ENCODE assay signal across 8 cellular contexts in the genomic region with DNA sequence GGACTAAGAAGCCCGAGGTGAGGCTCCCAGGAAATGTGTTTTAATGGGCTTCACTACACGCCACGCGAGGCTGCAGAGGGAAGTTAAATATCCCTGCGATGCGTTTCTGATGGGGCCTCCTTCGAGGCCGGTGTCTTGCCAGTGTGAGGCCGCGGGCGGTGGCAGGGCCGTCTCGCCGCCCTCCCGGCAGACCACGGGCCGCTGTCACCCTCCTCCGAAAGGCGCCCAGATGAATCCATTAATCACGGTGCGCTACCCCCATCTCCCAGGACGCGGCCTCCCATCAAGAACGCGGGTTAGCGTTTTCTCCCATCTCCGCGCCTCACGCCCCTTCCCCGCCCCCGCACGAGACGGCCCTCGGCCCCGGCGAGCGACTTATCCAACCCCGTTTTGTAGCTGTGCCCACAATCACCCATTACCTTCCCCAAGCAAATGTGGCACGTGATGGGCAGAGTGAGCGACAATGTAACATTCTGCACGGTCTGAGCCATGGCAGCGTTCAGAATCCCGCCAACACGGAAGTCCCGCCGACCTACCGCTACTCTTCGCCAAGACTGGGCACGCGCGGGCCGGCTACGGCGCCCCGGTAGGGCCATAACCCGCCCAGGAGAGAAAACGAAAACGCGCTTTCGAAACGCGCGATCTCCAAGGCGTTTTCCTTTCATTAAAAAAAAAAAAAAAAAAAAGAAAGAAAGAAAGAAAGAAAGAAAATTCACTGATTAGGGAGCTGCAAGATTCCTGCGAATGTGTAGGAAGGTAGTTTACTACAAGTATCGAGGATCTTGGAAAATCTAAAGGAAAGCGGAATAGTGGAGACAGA. TPM values are rescaled to one million over a fixed set of nuclear protein-coding genes. Genes with fewer than 3 reads are reported as not detected.
DNase-seq lines count a peak whose midpoint lies in the region; ATAC-seq and TF ChIP-seq lines count a peak whose summit lies in the region.

A gene with protein sequence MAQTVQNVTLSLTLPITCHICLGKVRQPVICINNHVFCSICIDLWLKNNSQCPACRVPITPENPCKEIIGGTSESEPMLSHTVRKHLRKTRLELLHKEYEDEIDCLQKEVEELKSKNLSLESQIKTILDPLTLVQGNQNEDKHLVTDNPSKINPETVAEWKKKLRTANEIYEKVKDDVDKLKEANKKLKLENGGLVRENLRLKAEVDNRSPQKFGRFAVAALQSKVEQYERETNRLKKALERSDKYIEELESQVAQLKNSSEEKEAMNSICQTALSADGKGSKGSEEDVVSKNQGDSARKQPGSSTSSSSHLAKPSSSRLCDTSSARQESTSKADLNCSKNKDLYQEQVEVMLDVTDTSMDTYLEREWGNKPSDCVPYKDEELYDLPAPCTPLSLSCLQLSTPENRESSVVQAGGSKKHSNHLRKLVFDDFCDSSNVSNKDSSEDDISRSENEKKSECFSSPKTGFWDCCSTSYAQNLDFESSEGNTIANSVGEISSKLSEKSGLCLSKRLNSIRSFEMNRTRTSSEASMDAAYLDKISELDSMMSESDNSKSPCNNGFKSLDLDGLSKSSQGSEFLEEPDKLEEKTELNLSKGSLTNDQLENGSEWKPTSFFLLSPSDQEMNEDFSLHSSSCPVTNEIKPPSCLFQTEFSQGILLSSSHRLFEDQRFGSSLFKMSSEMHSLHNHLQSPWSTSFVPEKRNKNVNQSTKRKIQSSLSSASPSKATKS (minus strand): TSS at position 526 of the 820 bp plus-strand sequence. CDS start 35 bp downstream, at position 491.

- H3K4me3 ChIP-seq in Jurkat, Clone E6-1 (ENCODE audit: low read length), result peak within 1 kb of the TSS; percentile 93
- peak within 1 kb of the TSS; percentile 67 to 98 (median 90) for H3K4me3 ChIP-seq in Peyer's patch
- peak within 1 kb of the TSS; percentile 73 to 97 (median 82) for H3K4me3 ChIP-seq in esophagus squamous epithelium

- H3K27me3 ChIP-seq in Peyer's patch, result no peaks in the 10 kb centered on the region
- H3K27me3 ChIP-seq in esophagus squamous epithelium, result no peaks in the 10 kb centered on the region

- no peaks in the 10 kb centered on the region for H3K36me3 ChIP-seq in Peyer's patch
- H3K36me3 ChIP-seq in esophagus squamous epithelium, result no peaks in the 10 kb centered on the region

- intact Hi-C loops in esophagus squamous epithelium (cut with DNase I), result no loop called here

- H3K4me1 ChIP-seq in Peyer's patch (peaks cover 0 to 15% (median 6%) of the 10 kb centered on the region in 4 donors), esophagus squamous epithelium (peaks cover 0 to 26% (median 6%) of the 10 kb centered on the region in 3 donors)

- H3K27ac ChIP-seq in Peyer's patch, result peak within 1 kb of the TSS; percentile 48 to 80 (median 76)
- H3K27ac ChIP-seq in esophagus squamous epithelium, result peak within 1 kb of the TSS; percentile 71 to 87 (median 80)

- peak; percentile 85 for ATAC-seq in GM21717 (IDR thresholded peaks at IDR 0.05; ENCODE audit: unreplicated experiment)

- H3K9me3 ChIP-seq in Peyer's patch (no peaks in the 10 kb centered on the region), esophagus squamous epithelium (no peaks in the 10 kb centered on the region)

- peak; percentile 62 for DNase-seq in DMS79 (lab: John Stamatoyannopoulos, UW)
- DNase-seq in Jurkat, Clone E6-1 (ENCODE audit: low read depth, low spot score), result peak; percentile 82
- DNase-seq in Peyer's patch, result peak; percentile 91 to 97 (median 91)
- DNase-seq in activated T-cell treated with anti-CD3 and anti-CD28 coated beads, Interleukin-2, amount 50 U/mL, for 48 hours, result peak; percentile 90 to 93
- DNase-seq in esophagus squamous epithelium (lab: John Stamatoyannopoulos, UW), result peak; percentile 58
- peak; percentile 89 for DNase-seq in myocyte (ENCODE audit: low read depth)
- peak; percentile 81 to 89 for DNase-seq in stimulated activated CD8-positive, alpha-beta memory T cell treated with anti-CD3 and anti-CD28 coated beads, Interleukin-7, amount 100 ng/mL, for 4 hours (ENCODE audit: low read depth in 2 of 2)

- WGBS in esophagus squamous epithelium, 2 donors, result 1 to 2% methylated on average over 6 to 48 of the region's 67 CpGs

- peak; percentile 24 to 62 for TF ChIP-seq POLR2A in Peyer's patch (IDR thresholded peaks at IDR 0.05)
- TF ChIP-seq POLR2A in esophagus squamous epithelium (IDR thresholded peaks at IDR 0.05), result peak in 3 of 4 donors; percentile 16 to 63 (median 27)

- TF ChIP-seq CTCF in Peyer's patch (IDR thresholded peaks at IDR 0.05), result no peak
- TF ChIP-seq CTCF in esophagus squamous epithelium (IDR thresholded peaks at IDR 0.05), result no peak

RNA-seq across cellular contexts. Expression of the gene that starts here (rescaled TPM):
- 12.7 TPM for polyA plus RNA-seq in Jurkat, Clone E6-1 (2012; ENCODE audit: insufficient read depth, insufficient read length)
- total RNA-seq in Peyer's patch (10 to 100 TPM in 1 of 4 donors, 1 to 10 TPM in 3; 4.4 to 13.2 (median 7.9) TPM), esophagus squamous epithelium (1 to 10 TPM; 3.4 to 9.3 (median 7.0) TPM), myocyte (14.0 and 16.3 TPM in 2 replicates)
- 4.0 TPM for polyA plus RNA-seq in myocyte (2012)

Comparison
In these comparisons a context has a peak if more than half of its experiments do, and no peak if none do; other contexts are left out.
1. Peak in every context shown above with its lines: DNase-seq, ATAC-seq, H3K4me3 ChIP-seq and H3K27ac ChIP-seq.